In genomic region chr20:4369119-4369797, GRCh38 we compare ENCODE assay signal across 1 cellular context.
TF ChIP-seq lines count a peak whose summit lies in the region.

No MANE protein-coding gene starts in this region.

TF ChIP-seq in HepG2, 621 proteins besides CTCF, POLR2A, EP300 and RAD21 (continued from another document):
- no peak for TF ChIP-seq HMGXB4 (CRISPR knock-in tag; IDR thresholded peaks at IDR 0.05; ENCODE audit: borderline replicate concordance in 1 of 2, low read depth in 1 of 2)
